Comparison of ENCODE assay signal across 9 cellular contexts in genomic region chr5:73120222-73121108, GRCh38. TPM values are rescaled to one million over a fixed set of nuclear protein-coding genes. Genes with fewer than 3 reads are reported as not detected.
DNase-seq lines count a peak whose midpoint lies in the region; ATAC-seq and TF ChIP-seq lines count a peak whose summit lies in the region.
"Had no signal": no experiment of that assay in that cellular context is flagged by ENCODE, and none has a peak within 500 bp of the region (broad histone marks: within the 10 kb centered on the region; RNA-seq: fewer than 3 reads in every experiment).

Gene TMEM171 (plus strand): TSS chr5:73120575. CDS start chr5:73123374, 2,799 bp downstream.

- peak within 1 kb of the TSS; percentile 71 for H2BK5ac ChIP-seq in mesenchymal stem cell (ENCODE audit: low read depth, low read length, poor library complexity, severe bottlenecking)

- peaks cover 15% of the 10 kb centered on the region for H3K79me1 ChIP-seq in mesenchymal stem cell (replicated peaks; ENCODE audit: low read length, poor library complexity, severe bottlenecking)

- H3K4me1 ChIP-seq in mesenchymal stem cell (ENCODE audit: control insufficient read depth, insufficient read depth, low read depth, low read length) (peaks cover 37% of the 10 kb centered on the region), tibial artery (peaks cover 0 to 15% (median 11%) of the 10 kb centered on the region in 4 donors)

- peak within 1 kb of the TSS in 1 of 2 experiments; percentile 40 for H3K4ac ChIP-seq in mesenchymal stem cell (ENCODE audit: low read depth in 1 of 2, low read length in 2 of 2)

- DNase-seq in Caki2 (ENCODE audit: low read depth) (peak; percentile 64), NCI-H774 (lab: John Stamatoyannopoulos, UW) (peak; percentile 21), mesenchymal stem cell (peak; percentile 30), tibial artery (no peak), T-helper 9 cell (no peak), NCI-H187 (lab: John Stamatoyannopoulos, UW) (no peak)
- DNase-seq in effector memory CD8-positive, alpha-beta T cell, result peak in 1 of 3 experiments; percentile 21

- peak within 1 kb of the TSS; percentile 35 for H4K8ac ChIP-seq in mesenchymal stem cell (ENCODE audit: low read length)

- in situ Hi-C loops in Caki2 (cut with HindIII; ENCODE audit: low pct_unique_long_range_greater_than_20kb, low sequenced_read_pairs), result no loop called here

- H3K23ac ChIP-seq in mesenchymal stem cell (ENCODE audit: low read length in 2 of 2), result no peak within 1 kb of the TSS

- H3K36me3 ChIP-seq in mesenchymal stem cell (ENCODE audit: control insufficient read depth in 1 of 2, insufficient read depth in 2 of 2, low read depth in 1 of 2, low read length in 2 of 2) (peaks cover 24 to 26% of the 10 kb centered on the region in 2 experiments), tibial artery (no peaks in the 10 kb centered on the region)

- peaks cover 28 to 32% of the 10 kb centered on the region in 2 donors for H3K4me1 Mint-ChIP-seq in effector memory CD8-positive, alpha-beta T cell (ENCODE audit: low read depth in 2 of 2)

- H4K91ac ChIP-seq in mesenchymal stem cell (ENCODE audit: low read length), result no peak within 1 kb of the TSS

- H3K9me3 ChIP-seq in mesenchymal stem cell (ENCODE audit: control insufficient read depth, low read length) (no peaks in the 10 kb centered on the region), tibial artery (no peaks in the 10 kb centered on the region)

- peak within 1 kb of the TSS in 1 of 2 experiments; percentile 18 for H3K14ac ChIP-seq in mesenchymal stem cell (ENCODE audit: low read length in 2 of 2)

- H3K27ac Mint-ChIP-seq in effector memory CD8-positive, alpha-beta T cell, result peak within 1 kb of the TSS; percentile 59 to 93

- under 1% methylated on average over 86 of the region's 94 CpGs for WGBS in mesenchymal stem cell

- H3K4me3 ChIP-seq in mesenchymal stem cell (ENCODE audit: insufficient read depth in 1 of 2, low read depth in 1 of 2, low read length in 2 of 2) (peak within 1 kb of the TSS; percentile 77 to 88), tibial artery (peak within 1 kb of the TSS; percentile 41 to 58)

- H3K4me2 ChIP-seq in mesenchymal stem cell (ENCODE audit: low read length, poor library complexity, severe bottlenecking), result peak within 1 kb of the TSS; percentile 80

- H3K27ac ChIP-seq in mesenchymal stem cell (ENCODE audit: low read length, poor library complexity, severe bottlenecking) (peak within 1 kb of the TSS; percentile 63), tibial artery (no peak within 1 kb of the TSS)
- H3K27ac ChIP-seq: HL-60 had no signal

- no peak for TF ChIP-seq CTCF in tibial artery (IDR thresholded peaks at IDR 0.05)

- intact Hi-C loops in tibial artery (cut with DNase I; ENCODE audit: low total_unique reads), result no loop called here

- peak; percentile 61 for ATAC-seq in effector memory CD8-positive, alpha-beta T cell (replicated peaks)
- ATAC-seq in HG02973 (IDR thresholded peaks at IDR 0.05; ENCODE audit: unreplicated experiment), result no peak

- H3K18ac ChIP-seq in mesenchymal stem cell (ENCODE audit: low read depth in 1 of 2, low read length in 2 of 2), result peak within 1 kb of the TSS; percentile 17 to 28

- peaks cover 11% of the 10 kb centered on the region for H3K36me3 Mint-ChIP-seq in effector memory CD8-positive, alpha-beta T cell (ENCODE audit: insufficient read depth)

- peak within 1 kb of the TSS; percentile 79 for H3K9ac ChIP-seq in mesenchymal stem cell (ENCODE audit: low read length)

- H3K9me3 Mint-ChIP-seq in effector memory CD8-positive, alpha-beta T cell, result no peaks in the 10 kb centered on the region

- H2BK12ac ChIP-seq in mesenchymal stem cell (ENCODE audit: low read length in 2 of 2), result peak within 1 kb of the TSS in 1 of 2 experiments; percentile 49

- peak within 1 kb of the TSS; percentile 70 to 86 for H3K4me3 Mint-ChIP-seq in effector memory CD8-positive, alpha-beta T cell

- H2BK15ac ChIP-seq in mesenchymal stem cell (ENCODE audit: low read depth, poor library complexity, severe bottlenecking), result no peak within 1 kb of the TSS

- peaks cover 40 to 46% of the 10 kb centered on the region in 2 donors for H3K27me3 Mint-ChIP-seq in effector memory CD8-positive, alpha-beta T cell

- H2AFZ ChIP-seq in mesenchymal stem cell (ENCODE audit: low read depth, low read length), result no peak within 1 kb of the TSS

- H3K27me3 ChIP-seq in mesenchymal stem cell (ENCODE audit: control insufficient read depth in 1 of 2, insufficient read depth in 1 of 2, low read length in 2 of 2), result no peaks in the 10 kb centered on the region
- peaks cover 0 to 49% of the 10 kb centered on the region in 2 donors for H3K27me3 ChIP-seq in tibial artery

- no peak within 1 kb of the TSS for H2BK120ac ChIP-seq in mesenchymal stem cell (ENCODE audit: low read depth, low read length)

- H2AK5ac ChIP-seq in mesenchymal stem cell (ENCODE audit: low read length, severe bottlenecking), result peak within 1 kb of the TSS; percentile 65

RNA-seq across cellular contexts. Expression of gene TMEM171, which starts in this region (rescaled TPM):
- total RNA-seq in Caki2 (2014; rRNA removed; shearing (Covaris generic); ENCODE audit: low replicate concordance), result 1.6 and 3.5 TPM in 2 replicates
- polyA plus RNA-seq in mesenchymal stem cell (2013, experiment 1 of 2), result 0.47 TPM
- polyA plus RNA-seq in mesenchymal stem cell (2013, experiment 2 of 2), result 0.56 TPM

Comparison
In these comparisons a context has a peak if more than half of its experiments do, and no peak if none do; other contexts are left out.
1. DNase-seq: peak in Caki2 (single experiment), NCI-H774 (single experiment) and mesenchymal stem cell (single experiment); none in tibial artery (0 of 2), T-helper 9 cell (single experiment) and NCI-H187 (0 of 2).